In the genomic region with DNA sequence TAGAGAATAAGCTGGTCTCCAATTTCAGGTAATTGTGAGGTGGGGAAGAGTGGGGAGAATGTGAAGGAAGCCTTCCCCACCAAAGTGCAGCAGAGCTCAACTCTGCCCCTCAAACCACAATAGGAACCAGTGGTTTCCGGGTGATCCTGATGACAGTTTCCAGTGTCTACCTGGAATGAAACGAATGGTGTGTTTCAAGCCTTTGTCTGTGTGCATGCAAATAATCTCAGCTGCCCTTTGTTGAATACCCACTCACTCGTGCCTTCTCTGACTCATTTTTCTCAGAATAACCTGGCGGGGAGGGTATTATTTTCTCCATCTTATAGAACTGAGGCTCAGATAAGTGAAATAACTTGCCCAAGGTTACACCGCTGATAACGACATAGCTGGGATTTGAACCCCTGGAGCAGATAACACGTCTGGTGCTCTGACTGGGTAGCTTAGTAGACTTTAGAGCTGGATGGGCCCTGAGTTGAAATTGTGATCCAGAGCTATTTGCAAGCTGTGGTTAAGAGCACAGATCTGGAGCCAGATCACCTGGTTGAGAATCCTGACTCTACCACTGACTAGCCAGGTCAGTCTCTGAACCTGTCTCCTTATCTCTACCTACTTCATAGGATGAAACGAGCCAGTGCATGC, we compare ENCODE assay signal across 15 cellular contexts.
DNase-seq lines count a peak whose midpoint lies in the region; ATAC-seq and TF ChIP-seq lines count a peak whose summit lies in the region.
"Had no signal": no experiment of that assay in that cellular context is flagged by ENCODE, and none has a peak within 500 bp of the region (broad histone marks: within the 10 kb centered on the region; RNA-seq: fewer than 3 reads in every experiment).

No MANE protein-coding gene starts in this region.

- peaks cover 4% of the 10 kb centered on the region for H3K9me3 ChIP-seq in SJCRH30 (replicated peaks)
- peaks cover 0 to 11% (median 5%) of the 10 kb centered on the region in 3 donors for H3K9me3 ChIP-seq in esophagus squamous epithelium
- H3K9me3 ChIP-seq: psoas muscle had no signal

- no peak for TF ChIP-seq CTCF in esophagus squamous epithelium (IDR thresholded peaks at IDR 0.05)

- WGBS in esophagus squamous epithelium, 2 donors: 24 to 33% methylated on average over 6 to 8 of the region's 8 CpGs

- H3K4me3 ChIP-seq in SJCRH30 (peak overlapping the region; percentile 31), esophagus squamous epithelium (no peak overlapping the region)
- H3K4me3 ChIP-seq: psoas muscle had no signal

- H3K27me3 ChIP-seq in SJCRH30 (no peaks in the 10 kb centered on the region), esophagus squamous epithelium (peaks cover 0 to 4% (median 0%) of the 10 kb centered on the region in 4 donors)

- H3K27ac Mint-ChIP-seq in activated naive CD4-positive, alpha-beta T cell treated with anti-CD3 and anti-CD28 coated beads, Interleukin-2, amount 10 ng/mL, durations not matched to agents 7 days and 5 days: peak overlapping the region; percentile 50
- H3K27ac Mint-ChIP-seq in stimulated activated naive CD8-positive, alpha-beta T cell treated with anti-CD3 and anti-CD28 coated beads, Interleukin-15, amount 100 ng/mL, for 72 hours: no peak overlapping the region
- no peak overlapping the region for H3K27ac Mint-ChIP-seq in natural killer cell treated with Interleukin-12 subunit alpha and Interleukin-12 subunit beta and Interleukin-15 and Interleukin-18, amount 100 ng/mL, for 72 hours
- H3K27ac Mint-ChIP-seq: B cell; dendritic cell treated with granulocyte-macrophage colony-stimulating factor and Interleukin-4, amounts not matched to agents 40 ng/mL and 50 ng/mL, for 4 days had no signal

- DNase-seq in activated naive CD4-positive, alpha-beta T cell treated with anti-CD3 and anti-CD28 coated beads, Interleukin-2, amount 10 ng/mL, durations not matched to agents 7 days and 5 days: peak; percentile 46
- no peak for DNase-seq in activated naive CD4-positive, alpha-beta T cell treated with anti-CD3 and anti-CD28 coated beads, Interleukin-2, amount 50 U/mL, for 16 hours
- DNase-seq in SJCRH30 (peak; percentile 63 to 86), esophagus squamous epithelium (lab: John Stamatoyannopoulos, UW) (no peak), DMS153 (lab: John Stamatoyannopoulos, UW) (no peak), DMS79 treated with DMSO at 0.1 percent for 48 hours (lab: John Stamatoyannopoulos, UW) (no peak)
- no peak for DNase-seq in stimulated activated naive CD8-positive, alpha-beta T cell treated with anti-CD3 and anti-CD28 coated beads, Interleukin-15, amount 100 ng/mL, for 72 hours
- no peak for DNase-seq in natural killer cell treated with Interleukin-12 subunit alpha and Interleukin-12 subunit beta and Interleukin-15 and Interleukin-18, amount 100 ng/mL, for 72 hours (ENCODE audit: low spot score)
- DNase-seq: aorta, NCI-H1105 treated with DMSO at 0.1 percent for 48 hours, NCI-H748 treated with DMSO at 0.1 percent for 48 hours, psoas muscle, SHP77 treated with DMSO at 0.1 percent for 48 hours had no signal

- H3K36me3 Mint-ChIP-seq in activated naive CD4-positive, alpha-beta T cell treated with anti-CD3 and anti-CD28 coated beads, Interleukin-2, amount 10 ng/mL, durations not matched to agents 7 days and 5 days: peaks cover 7% of the 10 kb centered on the region
- peaks cover 8% of the 10 kb centered on the region for H3K36me3 Mint-ChIP-seq in natural killer cell treated with Interleukin-12 subunit alpha and Interleukin-12 subunit beta and Interleukin-15 and Interleukin-18, amount 100 ng/mL, for 72 hours

- peaks cover 32% of the 10 kb centered on the region for H3K4me1 Mint-ChIP-seq in activated naive CD4-positive, alpha-beta T cell treated with anti-CD3 and anti-CD28 coated beads, Interleukin-2, amount 10 ng/mL, durations not matched to agents 7 days and 5 days
- H3K4me1 Mint-ChIP-seq in stimulated activated naive CD8-positive, alpha-beta T cell treated with anti-CD3 and anti-CD28 coated beads, Interleukin-15, amount 100 ng/mL, for 72 hours: peaks cover 12% of the 10 kb centered on the region
- no peaks in the 10 kb centered on the region for H3K4me1 Mint-ChIP-seq in natural killer cell treated with Interleukin-12 subunit alpha and Interleukin-12 subunit beta and Interleukin-15 and Interleukin-18, amount 100 ng/mL, for 72 hours (ENCODE audit: low read depth in 2 of 2)
- H3K4me1 Mint-ChIP-seq: B cell had no signal

- peaks cover 53% of the 10 kb centered on the region for H3K27me3 Mint-ChIP-seq in activated naive CD4-positive, alpha-beta T cell treated with anti-CD3 and anti-CD28 coated beads, Interleukin-2, amount 10 ng/mL, durations not matched to agents 7 days and 5 days
- H3K27me3 Mint-ChIP-seq in stimulated activated naive CD8-positive, alpha-beta T cell treated with anti-CD3 and anti-CD28 coated beads, Interleukin-15, amount 100 ng/mL, for 72 hours: peaks cover 56% of the 10 kb centered on the region
- H3K27me3 Mint-ChIP-seq in natural killer cell treated with Interleukin-12 subunit alpha and Interleukin-12 subunit beta and Interleukin-15 and Interleukin-18, amount 100 ng/mL, for 72 hours: peaks cover 38 to 47% of the 10 kb centered on the region in 2 donors

- H3K4me1 ChIP-seq in SJCRH30: peaks cover 46% of the 10 kb centered on the region
- peaks cover 21 to 84% (median 29%) of the 10 kb centered on the region in 3 donors for H3K4me1 ChIP-seq in esophagus squamous epithelium
- H3K4me1 ChIP-seq: psoas muscle had no signal

- H3K4me3 Mint-ChIP-seq in activated naive CD4-positive, alpha-beta T cell treated with anti-CD3 and anti-CD28 coated beads, Interleukin-2, amount 10 ng/mL, durations not matched to agents 7 days and 5 days: no peak overlapping the region
- H3K4me3 Mint-ChIP-seq in stimulated activated naive CD8-positive, alpha-beta T cell treated with anti-CD3 and anti-CD28 coated beads, Interleukin-15, amount 100 ng/mL, for 72 hours: no peak overlapping the region
- no peak overlapping the region for H3K4me3 Mint-ChIP-seq in natural killer cell treated with Interleukin-12 subunit alpha and Interleukin-12 subunit beta and Interleukin-15 and Interleukin-18, amount 100 ng/mL, for 72 hours
- H3K4me3 Mint-ChIP-seq: B cell; dendritic cell treated with granulocyte-macrophage colony-stimulating factor and Interleukin-4, amounts not matched to agents 40 ng/mL and 50 ng/mL, for 4 days had no signal

- H3K27ac ChIP-seq in SJCRH30 (peak overlapping the region; percentile 97), esophagus squamous epithelium (peak overlapping the region; percentile 46 to 66 (median 62))
- H3K27ac ChIP-seq: psoas muscle had no signal

- ATAC-seq in stimulated activated naive CD8-positive, alpha-beta T cell treated with anti-CD3 and anti-CD28 coated beads, Interleukin-15, amount 100 ng/mL, for 72 hours: peak; percentile 66
- no peak for ATAC-seq in natural killer cell treated with Interleukin-12 subunit alpha and Interleukin-12 subunit beta and Interleukin-15 and Interleukin-18, amount 100 ng/mL, for 72 hours

- peaks cover 12% of the 10 kb centered on the region for H3K9me3 Mint-ChIP-seq in activated naive CD4-positive, alpha-beta T cell treated with anti-CD3 and anti-CD28 coated beads, Interleukin-2, amount 10 ng/mL, durations not matched to agents 7 days and 5 days
- peaks cover 9 to 16% of the 10 kb centered on the region in 2 donors for H3K9me3 Mint-ChIP-seq in stimulated activated naive CD8-positive, alpha-beta T cell treated with anti-CD3 and anti-CD28 coated beads, Interleukin-15, amount 100 ng/mL, for 72 hours
- H3K9me3 Mint-ChIP-seq in natural killer cell treated with Interleukin-12 subunit alpha and Interleukin-12 subunit beta and Interleukin-15 and Interleukin-18, amount 100 ng/mL, for 72 hours: peaks cover 9% of the 10 kb centered on the region

- intact Hi-C loops in esophagus squamous epithelium (cut with DNase I): no loop called here

- H3K36me3 ChIP-seq in SJCRH30: no peaks in the 10 kb centered on the region
- H3K36me3 ChIP-seq in esophagus squamous epithelium: no peaks in the 10 kb centered on the region

- no peak for TF ChIP-seq POLR2A in esophagus squamous epithelium (IDR thresholded peaks at IDR 0.05)

- CTCF ChIA-PET in activated naive CD4-positive, alpha-beta T cell treated with anti-CD3 and anti-CD28 coated beads, Interleukin-2, amount 10 ng/mL, durations not matched to agents 7 days and 5 days (lab: Charles Lee): no interaction called here

Comparison
In these comparisons a context has a peak if more than half of its experiments do, and no peak if none do; other contexts are left out.
1. DNase-seq: peak in activated naive CD4-positive, alpha-beta T cell treated with anti-CD3 and anti-CD28 coated beads, Interleukin-2, amount 10 ng/mL, durations not matched to agents 7 days and 5 days (single experiment) and SJCRH30 (2 of 2); none in activated naive CD4-positive, alpha-beta T cell treated with anti-CD3 and anti-CD28 coated beads, Interleukin-2, amount 50 U/mL, for 16 hours (single experiment), esophagus squamous epithelium (single experiment), stimulated activated naive CD8-positive, alpha-beta T cell treated with anti-CD3 and anti-CD28 coated beads, Interleukin-15, amount 100 ng/mL, for 72 hours (0 of 2), DMS153 (single experiment), natural killer cell treated with Interleukin-12 subunit alpha and Interleukin-12 subunit beta and Interleukin-15 and Interleukin-18, amount 100 ng/mL, for 72 hours (single experiment) and DMS79 treated with DMSO at 0.1 percent for 48 hours (single experiment).